18 cellular contexts compared by ENCODE assay signal in the genomic region with DNA sequence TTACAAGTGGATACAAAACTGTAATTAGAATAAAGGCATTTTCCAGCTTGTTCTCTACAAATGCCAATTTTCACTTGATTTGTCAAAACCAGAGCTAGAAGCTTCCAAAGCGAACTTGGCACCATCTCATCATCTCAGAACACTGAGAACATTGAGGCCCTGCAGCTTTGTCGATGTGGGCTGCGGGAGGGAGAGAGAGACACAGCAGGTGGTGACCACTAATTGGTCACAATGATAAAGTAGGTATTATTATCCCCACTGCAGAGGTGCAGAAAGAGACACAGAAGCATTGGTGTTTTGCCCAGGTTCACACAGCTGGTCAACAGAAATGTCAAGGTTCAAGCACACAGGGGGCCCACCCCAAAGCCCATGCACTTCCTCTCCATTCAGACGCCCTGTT.
A peak's percentile ranks its signal among the peaks of the same experiment; 100 is the strongest.
DNase-seq lines count a peak whose midpoint lies in the region; TF ChIP-seq lines count a peak whose summit lies in the region.
"Had no signal": no experiment of that assay in that cellular context is flagged by ENCODE, and none has a peak within 500 bp of the region (broad histone marks: within the 10 kb centered on the region; RNA-seq: fewer than 3 reads in every experiment).

No MANE protein-coding gene starts in this region.

- H4K8ac ChIP-seq in trophoblast cell (ENCODE audit: low read depth, low read length) = no peak overlapping the region

- H3K79me1 ChIP-seq in trophoblast cell (ENCODE audit: low read length) = no peaks in the 10 kb centered on the region

- H3K9me3 ChIP-seq in trophoblast cell (ENCODE audit: insufficient read depth, low read depth, low read length) (peaks cover 2% of the 10 kb centered on the region), OCI-LY7 (ENCODE audit: low read length) (no peaks in the 10 kb centered on the region)
- H3K9me3 ChIP-seq: uterus had no signal

- no peak overlapping the region for H3K27ac ChIP-seq in trophoblast cell (ENCODE audit: low read depth, low read length)
- no peak overlapping the region for H3K27ac ChIP-seq in OCI-LY7 (ENCODE audit: low read depth, low read length, poor library complexity, severe bottlenecking)
- H3K27ac ChIP-seq: neural progenitor cell, spleen, stomach, uterus had no signal

- no peak overlapping the region for H4K12ac ChIP-seq in trophoblast cell (ENCODE audit: low read depth, low read length)

- H3K4me2 ChIP-seq in trophoblast cell (ENCODE audit: low read length) (no peak overlapping the region), OCI-LY7 (ENCODE audit: low read length) (no peak overlapping the region)
- H3K4me2 ChIP-seq: GM23338, neural progenitor cell had no signal

- H2AK5ac ChIP-seq in trophoblast cell (ENCODE audit: low read length) = no peak overlapping the region

- WGBS in trophoblast cell (ENCODE audit: extremely low coverage, insufficient coverage, insufficient read length) = no CpG with 5 or more reads among the region's 4 CpGs

- no peak overlapping the region for H4K91ac ChIP-seq in trophoblast cell (ENCODE audit: low read depth, low read length)

- H2AFZ ChIP-seq in trophoblast cell (ENCODE audit: insufficient read depth, low read length, poor library complexity) = no peak overlapping the region
- no peak overlapping the region for H2AFZ ChIP-seq in OCI-LY7 (ENCODE audit: low read length)
- H2AFZ ChIP-seq: GM23338, neural progenitor cell had no signal

- H3K79me2 ChIP-seq in trophoblast cell (ENCODE audit: control insufficient read depth, insufficient read depth, low read length, poor library complexity) (no peaks in the 10 kb centered on the region), OCI-LY7 (ENCODE audit: insufficient read depth, low read depth, low read length) (no peaks in the 10 kb centered on the region)

- CTCF ChIA-PET in OCI-LY7 (lab: Charles Lee; ENCODE audit: unreplicated experiment) = no interaction called here

- H4K20me1 ChIP-seq in OCI-LY7 (ENCODE audit: insufficient read depth, low read length) = no peaks in the 10 kb centered on the region

- H3K9ac ChIP-seq in trophoblast cell (ENCODE audit: low read length) = no peak overlapping the region
- H3K9ac ChIP-seq: neural progenitor cell had no signal

- H2BK5ac ChIP-seq in trophoblast cell (ENCODE audit: low read depth, low read length, poor library complexity) = no peak overlapping the region

- H3K23ac ChIP-seq in trophoblast cell (ENCODE audit: low read length) = no peak overlapping the region

- no TSS peak for BruUV-seq in OCI-LY7 (replicated peaks; lab: Mats Ljungman, UMichigan)

- no peak overlapping the region for H2BK120ac ChIP-seq in trophoblast cell (ENCODE audit: insufficient read depth, low read length, poor library complexity)

- DNase-seq in Daoy (ENCODE audit: low read depth) (peak; percentile 29), NCI-H748 treated with DMSO at 0.1 percent for 48 hours (lab: John Stamatoyannopoulos, UW) (peak; percentile 0), choroid plexus epithelial cell (ENCODE audit: low read depth) (peak; percentile 57), posterior cingulate gyrus (peak in 6 of 10 donors; percentile 26 to 89 (median 42)), cerebellum (ENCODE audit: low spot score) (no peak), trophoblast cell (no peak), OCI-LY7 (ENCODE audit: low spot score) (no peak), GOT3 (lab: John Stamatoyannopoulos, UW) (no peak)
- DNase-seq: activated CD4-positive, alpha-beta T cell treated with anti-CD3 and anti-CD28 coated beads for 1 hour; NCI-H187; RPMI8226; spleen; stimulated activated CD4-positive, alpha-beta T cell treated with anti-CD3 and anti-CD28 coated beads, Interleukin-4, amount 100 ng/mL, for 24 hours; stomach; uterus had no signal

- POLR2A ChIA-PET in OCI-LY7 (lab: Charles Lee) = interaction anchor here (0.6 to 1.6 kb wide), 4 partner anchors 10 to 22 kb away, joined by 3 to 4 read pairs (median 3); no protein-coding TSS in a partner anchor

- no peak for TF ChIP-seq CTCF in choroid plexus epithelial cell (conservative IDR thresholded peaks at IDR 0.05; ENCODE audit: low read depth, low read length)
- TF ChIP-seq CTCF in OCI-LY7 (conservative IDR thresholded peaks at IDR 0.05; ENCODE audit: low read length) = no peak

- intact Hi-C loops in posterior cingulate gyrus (cut with DNase I) (no loop called here), OCI-LY7 (cut with micrococcal nuclease; ENCODE audit: unreplicated experiment) (no loop called here)

- H3K4me1 ChIP-seq in trophoblast cell (ENCODE audit: control insufficient read depth in 1 of 2, insufficient read depth in 2 of 2, low read length in 2 of 2) (peaks cover under 1 to 2% of the 10 kb centered on the region in 2 experiments), OCI-LY7 (ENCODE audit: insufficient read depth, low read length, poor library complexity, severe bottlenecking) (peaks cover 16% of the 10 kb centered on the region)
- H3K4me1 ChIP-seq: neural progenitor cell, stomach, uterus had no signal

- H2BK12ac ChIP-seq in trophoblast cell (ENCODE audit: low read length) = no peak overlapping the region

- H3K4me3 ChIP-seq in choroid plexus epithelial cell (ENCODE audit: low read depth, low read length) = no peak overlapping the region
- no peak overlapping the region for H3K4me3 ChIP-seq in trophoblast cell (ENCODE audit: low read depth, low read length)
- no peak overlapping the region for H3K4me3 ChIP-seq in OCI-LY7 (ENCODE audit: low read depth, low read length, poor library complexity, severe bottlenecking)
- H3K4me3 ChIP-seq: GM23338, K562, neural progenitor cell, spleen, stomach, uterus had no signal

- no peak overlapping the region for H3K18ac ChIP-seq in trophoblast cell (ENCODE audit: low read length)

- H3K36me3 ChIP-seq in trophoblast cell (ENCODE audit: control insufficient read depth in 1 of 2, insufficient read depth in 2 of 2, low read length in 2 of 2) (no peaks in the 10 kb centered on the region), OCI-LY7 (ENCODE audit: insufficient read depth, low read length) (no peaks in the 10 kb centered on the region)
- H3K36me3 ChIP-seq: neural progenitor cell, spleen, stomach, uterus had no signal

- H3K9me2 ChIP-seq in OCI-LY7 (ENCODE audit: insufficient read depth, low read length) = no peaks in the 10 kb centered on the region

- H3K27me3 ChIP-seq in trophoblast cell (ENCODE audit: insufficient read depth, low read length) = no peaks in the 10 kb centered on the region
- H3K27me3 ChIP-seq: neural progenitor cell, stomach, uterus had no signal

- H3K4ac ChIP-seq in trophoblast cell (ENCODE audit: low read depth, low read length) = no peak overlapping the region

- H3K14ac ChIP-seq in trophoblast cell (ENCODE audit: low read length) = no peak overlapping the region

Comparison
In these comparisons a context has a peak if more than half of its experiments do, and no peak if none do; other contexts are left out.
1. DNase-seq: peak in Daoy (single experiment), NCI-H748 treated with DMSO at 0.1 percent for 48 hours (single experiment), choroid plexus epithelial cell (single experiment) and posterior cingulate gyrus (6 of 10); none in cerebellum (single experiment), trophoblast cell (0 of 2), OCI-LY7 (single experiment) and GOT3 (single experiment).